Comparison of ENCODE assay signal across 17 cellular contexts in the genomic region with DNA sequence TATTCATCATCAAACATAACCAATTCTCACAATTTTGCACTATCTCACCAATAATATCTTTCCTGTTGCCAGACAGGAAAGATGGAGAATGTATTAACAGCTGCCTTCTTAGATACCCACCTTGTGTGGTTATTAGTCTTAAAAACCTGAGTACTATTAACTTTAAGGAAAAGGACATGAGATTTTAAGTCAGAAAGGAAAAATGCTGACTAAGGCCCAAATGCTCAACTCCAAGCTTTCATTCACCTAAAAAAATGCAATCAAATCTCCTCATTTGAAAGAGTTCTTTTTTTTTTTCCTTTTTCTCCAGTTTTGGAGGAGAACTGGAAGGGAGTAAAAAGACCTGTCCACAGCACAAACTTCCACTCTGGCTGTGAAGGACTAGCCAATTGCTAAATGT.
DNase-seq lines count a peak whose midpoint lies in the region; ATAC-seq, FAIRE-seq and TF ChIP-seq lines count a peak whose summit lies in the region.
"Had no signal": no experiment of that assay in that cellular context is flagged by ENCODE, and none has a peak within 500 bp of the region (broad histone marks: within the 10 kb centered on the region; RNA-seq: fewer than 3 reads in every experiment).

No MANE protein-coding gene starts in this region.

- no peak for DNase-seq in HepG2 (ENCODE audit: low spot score)
- no peak for DNase-seq in right lobe of liver
- no peak for DNase-seq in central memory CD8-positive, alpha-beta T cell (ENCODE audit: low spot score in 2 of 2)
- no peak for DNase-seq in head of caudate nucleus
- no peak for DNase-seq in 8988T
- DNase-seq: AML-193; Caco-2; CD8-positive, alpha-beta memory T cell; DND-41; GDM1 had no signal

- no peaks in the 10 kb centered on the region for H3K4me1 Mint-ChIP-seq in central memory CD8-positive, alpha-beta T cell

- no peaks in the 10 kb centered on the region for H3F3A ChIP-seq in Loucy (ENCODE audit: low read depth)

- no peak for FAIRE-seq in HepG2 (lab: Jason Lieb, UNC)
- FAIRE-seq: GM12892 had no signal

- H3K4me2 ChIP-seq in HepG2 (ENCODE audit: low read depth, low read length): no peak overlapping the region
- H3K4me2 ChIP-seq in Loucy (ENCODE audit: low read depth, low read length, poor library complexity, severe bottlenecking): no peak overlapping the region
- H3K4me2 ChIP-seq: BLaER1 had no signal

- H3K4me1 ChIP-seq in HepG2 (ENCODE audit: insufficient read depth, low read length): peaks cover 8% of the 10 kb centered on the region; the same call in 1 of the 2 replicates
- no peaks in the 10 kb centered on the region for H3K4me1 ChIP-seq in right lobe of liver
- H3K4me1 ChIP-seq in Loucy (ENCODE audit: insufficient read depth, low read length, poor library complexity, severe bottlenecking): peaks cover 2% of the 10 kb centered on the region
- H3K4me1 ChIP-seq: BLaER1, Caco-2 had no signal

- BruUV-seq in HepG2 (replicated peaks; lab: Mats Ljungman, UMichigan): no TSS peak

- H3K27me3 ChIP-seq in HepG2 (ENCODE audit: control insufficient read depth in 1 of 2, insufficient read depth in 2 of 2, low read length in 2 of 2) (no peaks in the 10 kb centered on the region), right lobe of liver (no peaks in the 10 kb centered on the region), Loucy (ENCODE audit: insufficient read depth, low read length, poor library complexity, severe bottlenecking) (no peaks in the 10 kb centered on the region)
- H3K27me3 ChIP-seq: BLaER1 had no signal

- H3K4me3 ChIP-seq in HepG2 (replicated peaks in 1 of 3; ENCODE audit: insufficient read depth in 1 of 3, low read depth in 2 of 3, low read length in 3 of 3): no peak overlapping the region
- no peak overlapping the region for H3K4me3 ChIP-seq in right lobe of liver
- H3K4me3 ChIP-seq in Loucy (ENCODE audit: low read length, poor library complexity, severe bottlenecking): no peak overlapping the region
- H3K4me3 ChIP-seq: BLaER1 had no signal

- H3K9me3 ChIP-seq in HepG2 (ENCODE audit: low read length) (no peaks in the 10 kb centered on the region), right lobe of liver (no peaks in the 10 kb centered on the region), Loucy (ENCODE audit: insufficient read depth, low read depth, low read length) (no peaks in the 10 kb centered on the region)
- H3K9me3 ChIP-seq: BLaER1, Caco-2 had no signal

- intact Hi-C loops in HepG2 (cut with micrococcal nuclease; ENCODE audit: unreplicated experiment) (no loop called here), right lobe of liver (cut with DNase I) (no loop called here), head of caudate nucleus (cut with DNase I) (no loop called here)

- H3K36me3 Mint-ChIP-seq in central memory CD8-positive, alpha-beta T cell (ENCODE audit: insufficient read depth): peaks cover 13% of the 10 kb centered on the region

- H3K4me3 Mint-ChIP-seq in central memory CD8-positive, alpha-beta T cell: no peak overlapping the region
- H3K4me3 Mint-ChIP-seq: CD8-positive, alpha-beta memory T cell had no signal

- TF ChIP-seq EP300 in HepG2 (IDR thresholded peaks at IDR 0.05; ENCODE audit: low read depth in 2 of 2, low read length in 2 of 2): no peak
- TF ChIP-seq EP300 in HepG2 (CRISPR knock-in tag; IDR thresholded peaks at IDR 0.05; ENCODE audit: borderline replicate concordance): no peak

- peak overlapping the region; percentile 27 for H3K27ac Mint-ChIP-seq in central memory CD8-positive, alpha-beta T cell (ENCODE audit: low read depth)

- POLR2A ChIA-PET in HepG2 (lab: Yijun Ruan, JAX): no interaction called here

- H4K20me1 ChIP-seq in HepG2 (ENCODE audit: insufficient read depth, low read length) (no peaks in the 10 kb centered on the region), Loucy (ENCODE audit: insufficient read depth, low read length, poor library complexity, severe bottlenecking) (no peaks in the 10 kb centered on the region)

- H3K36me3 ChIP-seq in HepG2 (replicated peaks in 1 of 2; ENCODE audit: control insufficient read depth in 1 of 2, insufficient read depth in 2 of 2, low read length in 2 of 2): peaks cover 0 to 5% of the 10 kb centered on the region in 2 experiments; a peak in 1 of 5 replicates
- H3K36me3 ChIP-seq in right lobe of liver: peaks cover 0 to 5% (median 0%) of the 10 kb centered on the region in 4 donors
- H3K36me3 ChIP-seq in Loucy (ENCODE audit: insufficient read depth, low read length): no peaks in the 10 kb centered on the region

- H3K79me2 ChIP-seq in HepG2 (ENCODE audit: insufficient read depth, low read length): no peaks in the 10 kb centered on the region
- no peaks in the 10 kb centered on the region for H3K79me2 ChIP-seq in Loucy (ENCODE audit: insufficient read depth, low read length)

- no peak for TF ChIP-seq RAD21 in HepG2 (CRISPR knock-in tag; IDR thresholded peaks at IDR 0.05)

- H3K9ac ChIP-seq in HepG2 (ENCODE audit: insufficient read depth, low read depth, low read length) (no peak overlapping the region), Loucy (ENCODE audit: low read depth, low read length, poor library complexity, severe bottlenecking) (peak overlapping the region; percentile 6)
- H3K9ac ChIP-seq: BLaER1 had no signal

- H3K27me3 Mint-ChIP-seq in central memory CD8-positive, alpha-beta T cell: no peaks in the 10 kb centered on the region
- H3K27me3 Mint-ChIP-seq: CD8-positive, alpha-beta memory T cell had no signal

- in situ Hi-C loops in HepG2 (cut with HindIII; ENCODE audit: extremely low pct_ligation_motif_present, low pct_unique_long_range_greater_than_20kb): no loop called here

- no peak for ATAC-seq in HepG2
- no peak for ATAC-seq in right lobe of liver
- no peak for ATAC-seq in central memory CD8-positive, alpha-beta T cell (replicated peaks; ENCODE audit: extremely low read depth, poor library complexity, severe bottlenecking)
- ATAC-seq in GM21515 (IDR thresholded peaks at IDR 0.05; ENCODE audit: unreplicated experiment): no peak
- ATAC-seq in HG03196 (IDR thresholded peaks at IDR 0.05; ENCODE audit: unreplicated experiment): no peak
- ATAC-seq: HCT116 had no signal

- no peaks in the 10 kb centered on the region for H3K9me2 ChIP-seq in Loucy (replicated peaks; ENCODE audit: low read depth, low read length)

- no peak overlapping the region for H2AFZ ChIP-seq in HepG2 (ENCODE audit: low read length)
- H2AFZ ChIP-seq in Loucy (ENCODE audit: low read length): no peak overlapping the region

- TF ChIP-seq CTCF in HepG2 (CRISPR knock-in tag; IDR thresholded peaks at IDR 0.05) (no peak), right lobe of liver (IDR thresholded peaks at IDR 0.05) (no peak), Loucy (conservative IDR thresholded peaks at IDR 0.05; ENCODE audit: low read length) (no peak)

- H3K9me3 Mint-ChIP-seq in central memory CD8-positive, alpha-beta T cell: no peaks in the 10 kb centered on the region
- H3K9me3 Mint-ChIP-seq: CD8-positive, alpha-beta memory T cell had no signal

- TF ChIP-seq POLR2A in HepG2 (IDR thresholded peaks at IDR 0.05; ENCODE audit: insufficient read depth in 1 of 2, low read depth in 2 of 2, low read length in 2 of 2) (no peak), right lobe of liver (IDR thresholded peaks at IDR 0.05) (no peak)

- CTCF ChIA-PET in HepG2 (lab: Yijun Ruan, JAX; ENCODE audit: low intra/inter-chr PET ratio, low total read pairs): no interaction called here

- H3K27ac ChIP-seq in HepG2 (ENCODE audit: extremely low read length, insufficient read depth, low read length): no peak overlapping the region
- no peak overlapping the region for H3K27ac ChIP-seq in right lobe of liver
- H3K27ac ChIP-seq: BLaER1, HL-60 had no signal

TF ChIP-seq in HepG2, 621 proteins besides CTCF, POLR2A, EP300 and RAD21:
- TF ChIP-seq ZBTB8A (CRISPR knock-in tag; IDR thresholded peaks at IDR 0.05; ENCODE audit: borderline replicate concordance, low read depth) (no peak), CREB1 (IDR thresholded peaks at IDR 0.05) (no peak), CREB1 (CRISPR knock-in tag; IDR thresholded peaks at IDR 0.05) (no peak), SNAI1 (CRISPR knock-in tag; IDR thresholded peaks at IDR 0.05; ENCODE audit: borderline replicate concordance) (no peak), ZNF264 (CRISPR knock-in tag; IDR thresholded peaks at IDR 0.05) (no peak), MAFF (IDR thresholded peaks at IDR 0.05; ENCODE audit: low read depth, low read length) (peak; percentile 96), MAFK (conservative IDR thresholded peaks at IDR 0.05 in 1 of 2, IDR thresholded peaks at IDR 0.05 in 1 of 2; ENCODE audit: low read length in 2 of 2) (peak; percentile 96 to 98)
- TF ChIP-seq, protein P1, sequence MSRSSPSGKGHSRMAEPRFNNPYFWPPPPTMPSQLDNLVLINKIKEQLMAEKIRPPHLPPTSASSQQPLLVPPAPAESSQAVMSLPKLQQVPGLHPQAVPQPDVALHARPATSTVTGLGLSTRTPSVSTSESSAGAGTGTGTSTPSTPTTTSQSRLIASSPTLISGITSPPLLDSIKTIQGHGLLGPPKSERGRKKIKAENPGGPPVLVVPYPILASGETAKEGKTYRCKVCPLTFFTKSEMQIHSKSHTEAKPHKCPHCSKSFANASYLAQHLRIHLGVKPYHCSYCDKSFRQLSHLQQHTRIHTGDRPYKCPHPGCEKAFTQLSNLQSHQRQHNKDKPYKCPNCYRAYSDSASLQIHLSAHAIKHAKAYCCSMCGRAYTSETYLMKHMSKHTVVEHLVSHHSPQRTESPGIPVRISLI (CRISPR knock-in tag; IDR thresholded peaks at IDR 0.05; ENCODE audit: borderline replicate concordance): no peak
TF ChIP-seq in HepG2: peak in this region for 2.
